In genomic region chr1:70220517-70221240, GRCh38 we compare ENCODE assay signal across 8 cellular contexts. TPM values are rescaled to one million over a fixed set of nuclear protein-coding genes. Genes with fewer than 3 reads are reported as not detected.
DNase-seq lines count a peak whose midpoint lies in the region; ATAC-seq and TF ChIP-seq lines count a peak whose summit lies in the region.

No MANE protein-coding gene starts in this region.

- no peaks in the 10 kb centered on the region for H3K9me3 Mint-ChIP-seq in activated CD4-positive, alpha-beta T cell treated with anti-CD3 and anti-CD28 coated beads, Interleukin-2, amount 10 ng/mL, durations not matched to agents 24 days and 14 days
- H3K9me3 Mint-ChIP-seq in activated T-helper 1 cell treated with anti-CD3 and anti-CD28 coated beads, Interleukin-12 subunit alpha, Interleukin-12 subunit beta, Interleukin-2, Interleukin-4 antibody, amounts not matched to agents 30 ng/mL and 10 ng/mL and 1 ng/mL, durations not matched to agents 14 hours and 24 hours and 36 hours, result no peaks in the 10 kb centered on the region

- peak overlapping the region; percentile 99 for H3K27ac Mint-ChIP-seq in activated CD4-positive, alpha-beta T cell treated with anti-CD3 and anti-CD28 coated beads, Interleukin-2, amount 10 ng/mL, durations not matched to agents 24 days and 14 days
- H3K27ac Mint-ChIP-seq in activated T-helper 1 cell treated with anti-CD3 and anti-CD28 coated beads, Interleukin-12 subunit alpha, Interleukin-12 subunit beta, Interleukin-2, Interleukin-4 antibody, amounts not matched to agents 30 ng/mL and 10 ng/mL and 1 ng/mL, durations not matched to agents 14 hours and 24 hours and 36 hours, result peak overlapping the region; percentile 99

- WGBS in tibial nerve, 2 donors, result 51 to 52% methylated on average over 17 of the region's 17 CpGs

- peaks cover 3 to 49% (median 19%) of the 10 kb centered on the region in 4 donors for H3K4me1 ChIP-seq in tibial nerve

- intact Hi-C loops in activated CD4-positive, alpha-beta T cell treated with anti-CD3 and anti-CD28 coated beads, Interleukin-2, amount 10 ng/mL, durations not matched to agents 24 days and 14 days (cut with micrococcal nuclease), result loop anchor here (1.0 to 5.0 kb wide), 4 partner anchors 15 to 862 kb away; partner anchors contain the start of genes ANKRD13C, CTH, LRRC40 and ZRANB2
- intact Hi-C loops in activated T-helper 1 cell treated with anti-CD3 and anti-CD28 coated beads, Interleukin-12 subunit alpha, Interleukin-12 subunit beta, Interleukin-2, Interleukin-4 antibody, amounts not matched to agents 30 ng/mL and 10 ng/mL and 1 ng/mL, durations not matched to agents 14 hours and 24 hours and 36 hours (cut with micrococcal nuclease), result loop anchor here (1.0 to 5.0 kb wide), 8 partner anchors 15 to 1723 kb away; partner anchors contain the start of genes ANKRD13C, CTH, DEPDC1 and LRRC40

- peaks cover 32% of the 10 kb centered on the region for H3K4me1 Mint-ChIP-seq in activated CD4-positive, alpha-beta T cell treated with anti-CD3 and anti-CD28 coated beads, Interleukin-2, amount 10 ng/mL, durations not matched to agents 24 days and 14 days
- peaks cover 41% of the 10 kb centered on the region for H3K4me1 Mint-ChIP-seq in activated T-helper 1 cell treated with anti-CD3 and anti-CD28 coated beads, Interleukin-12 subunit alpha, Interleukin-12 subunit beta, Interleukin-2, Interleukin-4 antibody, amounts not matched to agents 30 ng/mL and 10 ng/mL and 1 ng/mL, durations not matched to agents 14 hours and 24 hours and 36 hours (ENCODE audit: low read depth)

- H3K27me3 ChIP-seq in kidney epithelial cell (ENCODE audit: control insufficient read depth, insufficient read depth, low read length), result no peaks in the 10 kb centered on the region
- H3K27me3 ChIP-seq in tibial nerve, result no peaks in the 10 kb centered on the region

- TF ChIP-seq CTCF in kidney epithelial cell (IDR thresholded peaks at IDR 0.05; ENCODE audit: insufficient read depth, low read length, poor library complexity, severe bottlenecking) (no peak), tibial nerve (IDR thresholded peaks at IDR 0.05) (no peak)

- no peak for TF ChIP-seq EP300 in tibial nerve (IDR thresholded peaks at IDR 0.05)

- ATAC-seq in HG03066 (IDR thresholded peaks at IDR 0.05; ENCODE audit: low read depth, unreplicated experiment), result peak; percentile 2

- peaks cover 39% of the 10 kb centered on the region for H3K36me3 Mint-ChIP-seq in activated CD4-positive, alpha-beta T cell treated with anti-CD3 and anti-CD28 coated beads, Interleukin-2, amount 10 ng/mL, durations not matched to agents 24 days and 14 days (ENCODE audit: low read depth)
- peaks cover 32% of the 10 kb centered on the region for H3K36me3 Mint-ChIP-seq in activated T-helper 1 cell treated with anti-CD3 and anti-CD28 coated beads, Interleukin-12 subunit alpha, Interleukin-12 subunit beta, Interleukin-2, Interleukin-4 antibody, amounts not matched to agents 30 ng/mL and 10 ng/mL and 1 ng/mL, durations not matched to agents 14 hours and 24 hours and 36 hours (ENCODE audit: low read depth)

- H3K27ac ChIP-seq in tibial nerve, result peak overlapping the region; percentile 88 to 99 (median 98)

- H3K27me3 Mint-ChIP-seq in activated CD4-positive, alpha-beta T cell treated with anti-CD3 and anti-CD28 coated beads, Interleukin-2, amount 10 ng/mL, durations not matched to agents 24 days and 14 days, result no peaks in the 10 kb centered on the region
- no peaks in the 10 kb centered on the region for H3K27me3 Mint-ChIP-seq in activated T-helper 1 cell treated with anti-CD3 and anti-CD28 coated beads, Interleukin-12 subunit alpha, Interleukin-12 subunit beta, Interleukin-2, Interleukin-4 antibody, amounts not matched to agents 30 ng/mL and 10 ng/mL and 1 ng/mL, durations not matched to agents 14 hours and 24 hours and 36 hours (ENCODE audit: insufficient read depth)

- H3K36me3 ChIP-seq in kidney epithelial cell (ENCODE audit: control insufficient read depth, insufficient read depth, low read length), result no peaks in the 10 kb centered on the region
- H3K36me3 ChIP-seq in tibial nerve, result peaks cover 0 to 26% (median 0%) of the 10 kb centered on the region in 3 donors

- TF ChIP-seq POLR2A in tibial nerve (IDR thresholded peaks at IDR 0.05), result no peak

- H3K4me3 Mint-ChIP-seq in activated CD4-positive, alpha-beta T cell treated with anti-CD3 and anti-CD28 coated beads, Interleukin-2, amount 10 ng/mL, durations not matched to agents 24 days and 14 days, result peak overlapping the region; percentile 96
- peak overlapping the region; percentile 93 for H3K4me3 Mint-ChIP-seq in activated T-helper 1 cell treated with anti-CD3 and anti-CD28 coated beads, Interleukin-12 subunit alpha, Interleukin-12 subunit beta, Interleukin-2, Interleukin-4 antibody, amounts not matched to agents 30 ng/mL and 10 ng/mL and 1 ng/mL, durations not matched to agents 14 hours and 24 hours and 36 hours

- H3K4me3 ChIP-seq in kidney epithelial cell (ENCODE audit: low read depth, low read length) (peak overlapping the region; percentile 96), tibial nerve (peak overlapping the region; percentile 60 to 97 (median 92))

- peak; percentile 60 for DNase-seq in activated CD4-positive, alpha-beta T cell treated with anti-CD3 and anti-CD28 coated beads, Interleukin-2, amount 10 ng/mL, durations not matched to agents 24 days and 14 days
- DNase-seq in activated CD4-positive, alpha-beta T cell treated with anti-CD3 and anti-CD28 coated beads for 48 hours, result no peak
- DNase-seq in activated T-helper 1 cell treated with anti-CD3 and anti-CD28 coated beads, Interleukin-12 subunit alpha, Interleukin-12 subunit beta, Interleukin-2, Interleukin-4 antibody, amounts not matched to agents 30 ng/mL and 10 ng/mL and 1 ng/mL, durations not matched to agents 14 hours and 24 hours and 36 hours (ENCODE audit: low spot score), result no peak
- no peak for DNase-seq in kidney epithelial cell (ENCODE audit: low read depth)
- no peak for DNase-seq in tibial nerve (ENCODE audit: low spot score in 2 of 2)
- DNase-seq in T-helper 9 cell, result no peak
- DNase-seq in EL, result no peak

- H3K9me3 ChIP-seq in tibial nerve, result no peaks in the 10 kb centered on the region

RNA-seq across cellular contexts. Expression of gene SRSF11, which starts 0.5 kb away (rescaled TPM):
- 187 and 195 TPM in 2 replicates for total RNA-seq in activated CD4-positive, alpha-beta T cell treated with anti-CD3 and anti-CD28 coated beads, Interleukin-2, amount 10 ng/mL, durations not matched to agents 24 days and 14 days
- total RNA-seq in activated T-helper 1 cell treated with anti-CD3 and anti-CD28 coated beads, Interleukin-12 subunit alpha, Interleukin-12 subunit beta, Interleukin-2, Interleukin-4 antibody, amounts not matched to agents 30 ng/mL and 10 ng/mL and 1 ng/mL, durations not matched to agents 14 hours and 24 hours and 36 hours, result 199 and 202 TPM in 2 replicates
- total RNA-seq in kidney epithelial cell, result 78.8 and 81.9 TPM in 2 replicates
- total RNA-seq in tibial nerve, result 100 to 1,000 TPM; 179 to 306 (median 204) TPM

RNA-seq across cellular contexts. Expression of gene LRRC40, which starts 15.3 kb away (rescaled TPM):
- 23.3 and 25.3 TPM in 2 replicates for total RNA-seq in activated CD4-positive, alpha-beta T cell treated with anti-CD3 and anti-CD28 coated beads, Interleukin-2, amount 10 ng/mL, durations not matched to agents 24 days and 14 days
- total RNA-seq in activated T-helper 1 cell treated with anti-CD3 and anti-CD28 coated beads, Interleukin-12 subunit alpha, Interleukin-12 subunit beta, Interleukin-2, Interleukin-4 antibody, amounts not matched to agents 30 ng/mL and 10 ng/mL and 1 ng/mL, durations not matched to agents 14 hours and 24 hours and 36 hours, result 22.6 and 23.4 TPM in 2 replicates
- total RNA-seq in kidney epithelial cell (24.6 and 26.5 TPM in 2 replicates), tibial nerve (10 to 100 TPM in 3 of 4 donors, 1 to 10 TPM in 1; 8.2 to 14.2 (median 10.2) TPM)
